In genomic region chr2:131682945-131683330, GRCh38 we compare ENCODE assay signal across 7 cellular contexts.
DNase-seq lines count a peak whose midpoint lies in the region; ATAC-seq and TF ChIP-seq lines count a peak whose summit lies in the region.
"Not testable (repeated sequence)": the region's sequence is repeated elsewhere in the genome, so short reads cannot be mapped to it uniquely, and the experiment has no call there.

No MANE protein-coding gene starts in this region.

- peak; percentile 21 for DNase-seq in HFFc6
- peak; percentile 29 for DNase-seq in SW480 (ENCODE audit: low spot score)
- not testable (repeated sequence) for DNase-seq in breast epithelium (ENCODE audit: low spot score in 2 of 2); right atrium auricular region (ENCODE audit: low spot score); osteoblast (ENCODE audit: insufficient read length, low spot score, missing footprints)

- H3K9ac ChIP-seq in KMS-11: peak overlapping the region; percentile 81

- not testable (repeated sequence) for H3K9me3 ChIP-seq in breast epithelium; right atrium auricular region; osteoblast (ENCODE audit: low read depth, low read length)

- not testable (repeated sequence) for TF ChIP-seq CTCF in HFFc6 (IDR thresholded peaks at IDR 0.05); KMS-11 (conservative IDR thresholded peaks at IDR 0.05; ENCODE audit: low read depth, low read length); breast epithelium (IDR thresholded peaks at IDR 0.05); right atrium auricular region (IDR thresholded peaks at IDR 0.05); osteoblast (IDR thresholded peaks at IDR 0.05; ENCODE audit: extremely low read depth, low read depth, low read length)

- H3K36me3 Mint-ChIP-seq in HFFc6 (ENCODE audit: low read depth): peaks cover 24% of the 10 kb centered on the region

- H2AFZ ChIP-seq in KMS-11 (ENCODE audit: low read depth) (peak overlapping the region; percentile 86), osteoblast (ENCODE audit: low read length) (peak overlapping the region; percentile 94)

- TF ChIP-seq POLR2A in GM18505 (IDR thresholded peaks at IDR 0.05; ENCODE audit: borderline replicate concordance, extremely low read depth, insufficient read depth, insufficient read length); breast epithelium (IDR thresholded peaks at IDR 0.05): not testable (repeated sequence)

- H3K27ac ChIP-seq in KMS-11: peak overlapping the region; percentile 68
- H3K27ac ChIP-seq in breast epithelium: peak overlapping the region; percentile 90 to 91
- peak overlapping the region; percentile 81 to 86 for H3K27ac ChIP-seq in right atrium auricular region
- H3K27ac ChIP-seq in osteoblast (ENCODE audit: low read depth, low read length): peak overlapping the region; percentile 91

- peak overlapping the region; percentile 86 for H3K4me2 ChIP-seq in KMS-11
- peak overlapping the region; percentile 81 for H3K4me2 ChIP-seq in osteoblast (ENCODE audit: insufficient read depth, low read length)

- H3K4me3 Mint-ChIP-seq in HFFc6: peak overlapping the region; percentile 97

- H3K4me1 ChIP-seq in KMS-11 (ENCODE audit: low read depth, poor library complexity, severe bottlenecking) (peaks cover 25% of the 10 kb centered on the region), osteoblast (ENCODE audit: insufficient read depth, low read length) (peaks cover 40% of the 10 kb centered on the region)
- not testable (repeated sequence) for H3K4me1 ChIP-seq in breast epithelium, right atrium auricular region

- H3K27me3 ChIP-seq in KMS-11 (ENCODE audit: insufficient read depth, low read depth); breast epithelium; right atrium auricular region; osteoblast (ENCODE audit: insufficient read depth, low read length): not testable (repeated sequence)

- ATAC-seq in GM18505 (IDR thresholded peaks at IDR 0.05; ENCODE audit: unreplicated experiment): peak; percentile 51

- H3K4me3 ChIP-seq in KMS-11 (IDR thresholded peaks at IDR 0.05; ENCODE audit: insufficient read depth, low read depth, low read length) (peak overlapping the region; percentile 80), breast epithelium (peak overlapping the region; percentile 66 to 76 (median 74)), right atrium auricular region (peak overlapping the region; percentile 67 to 70), osteoblast (ENCODE audit: insufficient read depth, low read length) (peak overlapping the region; percentile 81)

- intact Hi-C loops in breast epithelium (cut with DNase I; ENCODE audit: low total_unique reads): not testable (repeated sequence)

- peak overlapping the region; percentile 87 for H3K27ac Mint-ChIP-seq in HFFc6

- not testable (repeated sequence) for H3K9me3 Mint-ChIP-seq in HFFc6

- H3K79me2 ChIP-seq in KMS-11 (ENCODE audit: insufficient read depth, low read depth): peaks cover 22% of the 10 kb centered on the region; the same call in 1 of the 2 replicates
- peaks cover 52% of the 10 kb centered on the region for H3K79me2 ChIP-seq in osteoblast (ENCODE audit: insufficient read depth, low read length)

- H3K4me1 Mint-ChIP-seq in HFFc6 (ENCODE audit: low read depth): peaks cover 58% of the 10 kb centered on the region

- not testable (repeated sequence) for H4K20me1 ChIP-seq in KMS-11 (ENCODE audit: insufficient read depth); osteoblast (ENCODE audit: insufficient read depth, low read length)

- not testable (repeated sequence) for H3K27me3 Mint-ChIP-seq in HFFc6 (ENCODE audit: insufficient read depth)

- H3K36me3 ChIP-seq in KMS-11 (ENCODE audit: insufficient read depth); breast epithelium; right atrium auricular region: not testable (repeated sequence)
- H3K36me3 ChIP-seq in osteoblast (ENCODE audit: insufficient read depth, low read length): peaks cover 12% of the 10 kb centered on the region
